ENCODE assay signal across 8 cellular contexts in genomic region chr1:88683516-88683847, GRCh38. TPM values are rescaled to one million over a fixed set of nuclear protein-coding genes. Genes with fewer than 3 reads are reported as not detected.
DNase-seq lines count a peak whose midpoint lies in the region; ATAC-seq, FAIRE-seq and TF ChIP-seq lines count a peak whose summit lies in the region.

No MANE protein-coding gene starts in this region.

- WGBS in A549 (ENCODE audit: missing lambda C conversion rate) = 3% methylated on average over 8 of the region's 8 CpGs

- TF ChIP-seq EP300 in A549 (IDR thresholded peaks at IDR 0.05) = no peak

- CTCF ChIA-PET in A549 (lab: Yijun Ruan, JAX) = interaction anchor here (1.2 to 2.3 kb wide), 4 partner anchors 10 to 194 kb away, joined by 4 to 8 read pairs (median 4); no protein-coding TSS in a partner anchor

- in situ Hi-C loops in astrocyte of the cerebellum (cut with HindIII; ENCODE audit: low sequenced_read_pairs) = no loop called here

- H3K4me3 ChIP-seq in A549 = peak overlapping the region; percentile 94
- peak overlapping the region; percentile 89 for H3K4me3 ChIP-seq in astrocyte of the cerebellum (ENCODE audit: low read depth, low read length)

- no peak for TF ChIP-seq RAD21 in A549 (conservative IDR thresholded peaks at IDR 0.05 in 1 of 2, IDR thresholded peaks at IDR 0.05 in 1 of 2)

- H3K9me3 ChIP-seq in A549 = no peaks in the 10 kb centered on the region

- no peak for TF ChIP-seq CTCF in A549 (IDR thresholded peaks at IDR 0.05)
- TF ChIP-seq CTCF in astrocyte of the cerebellum (IDR thresholded peaks at IDR 0.05; ENCODE audit: low read depth, low read length, missing control alignments) = no peak

- peak overlapping the region; percentile 89 for H3K27ac Mint-ChIP-seq in T-helper 1 cell treated with Interleukin-12 subunit alpha and Interleukin-12 subunit beta and Interleukin-4 antibody, amounts not matched to agents 30 μg/mL and 1 μg/mL, for 36 hours

- H3K4me2 ChIP-seq in A549 = peak overlapping the region; percentile 65

- H3K4me3 Mint-ChIP-seq in T-helper 1 cell treated with Interleukin-12 subunit alpha and Interleukin-12 subunit beta and Interleukin-4 antibody, amounts not matched to agents 30 μg/mL and 1 μg/mL, for 36 hours = peak overlapping the region; percentile 88

- H3K9me3 Mint-ChIP-seq in T-helper 1 cell treated with Interleukin-12 subunit alpha and Interleukin-12 subunit beta and Interleukin-4 antibody, amounts not matched to agents 30 μg/mL and 1 μg/mL, for 36 hours = no peaks in the 10 kb centered on the region

- peaks cover 13% of the 10 kb centered on the region for H3K27me3 Mint-ChIP-seq in T-helper 1 cell treated with Interleukin-12 subunit alpha and Interleukin-12 subunit beta and Interleukin-4 antibody, amounts not matched to agents 30 μg/mL and 1 μg/mL, for 36 hours (ENCODE audit: low read depth)

- no peaks in the 10 kb centered on the region for H3K36me3 Mint-ChIP-seq in T-helper 1 cell treated with Interleukin-12 subunit alpha and Interleukin-12 subunit beta and Interleukin-4 antibody, amounts not matched to agents 30 μg/mL and 1 μg/mL, for 36 hours (ENCODE audit: low read depth)

- H3K4me1 Mint-ChIP-seq in T-helper 1 cell treated with Interleukin-12 subunit alpha and Interleukin-12 subunit beta and Interleukin-4 antibody, amounts not matched to agents 30 μg/mL and 1 μg/mL, for 36 hours (ENCODE audit: low read depth) = peaks cover 14% of the 10 kb centered on the region

- H3K4me1 ChIP-seq in A549 = peaks cover 17% of the 10 kb centered on the region; the same call in 2 of the 3 replicates

- FAIRE-seq in A549 (lab: Jason Lieb, UNC) = no peak

- H3K27ac ChIP-seq in A549 = peak overlapping the region; percentile 81 to 85

- TF ChIP-seq POLR2A in A549 (IDR thresholded peaks at IDR 0.05; ENCODE audit: low read length) = no peak

- POLR2A ChIA-PET in A549 (lab: Yijun Ruan, JAX) = interaction anchor here (0.8 to 2.1 kb wide), 8 partner anchors 8 to 209 kb away, joined by 3 to 8 read pairs (median 3); no protein-coding TSS in a partner anchor

- no peak for DNase-seq in A549 (ENCODE audit: low read depth in 1 of 2, low spot score in 1 of 2)
- DNase-seq in astrocyte of the cerebellum (ENCODE audit: low read depth) = peak; percentile 16
- DNase-seq in iris pigment epithelial cell (ENCODE audit: low read depth) = peak; percentile 67
- DNase-seq in stimulated activated CD4-positive, alpha-beta T cell treated with anti-CD3 and anti-CD28 coated beads, Interleukin-2, amount 100 ng/mL, for 48 hours = peak; percentile 29 to 41
- no peak for DNase-seq in mesenteric fat pad (ENCODE audit: low spot score)

- peak in 1 of 2 experiments; percentile 5; a peak in 3 of 6 replicates for ATAC-seq in A549
- peak; percentile 18 for ATAC-seq in GM19023 (IDR thresholded peaks at IDR 0.05; ENCODE audit: unreplicated experiment)
- ATAC-seq in HG03378 (IDR thresholded peaks at IDR 0.05; ENCODE audit: unreplicated experiment) = peak; percentile 10

TF ChIP-seq in A549, 52 proteins besides CTCF, POLR2A, EP300 and RAD21:
- TF ChIP-seq BHLHE40 (IDR thresholded peaks at IDR 0.05; ENCODE audit: low read depth, low read length) = no peak
- no peak for TF ChIP-seq NR3C1 (IDR thresholded peaks at IDR 0.05)
- TF ChIP-seq REST (IDR thresholded peaks at IDR 0.05) = no peak
- no peak for TF ChIP-seq HOXA7 (CRISPR knock-in tag; IDR thresholded peaks at IDR 0.05)
- no peak for TF ChIP-seq RFX5 (IDR thresholded peaks at IDR 0.05)
- no peak for TF ChIP-seq HDAC2 (IDR thresholded peaks at IDR 0.05)
- TF ChIP-seq RARB (CRISPR knock-in tag; IDR thresholded peaks at IDR 0.05) = no peak
- TF ChIP-seq PHF8 (IDR thresholded peaks at IDR 0.05; ENCODE audit: borderline replicate concordance, low read depth) = no peak
- no peak for TF ChIP-seq USF2 (IDR thresholded peaks at IDR 0.05)
- no peak for TF ChIP-seq HEYL (CRISPR knock-in tag; IDR thresholded peaks at IDR 0.05)
- TF ChIP-seq CHD4 (IDR thresholded peaks at IDR 0.05; ENCODE audit: borderline replicate concordance) = no peak
- no peak for TF ChIP-seq ZSCAN20 (CRISPR knock-in tag; IDR thresholded peaks at IDR 0.05)
- TF ChIP-seq MAX (IDR thresholded peaks at IDR 0.05) = no peak
- no peak for TF ChIP-seq GATA3 (IDR thresholded peaks at IDR 0.05; ENCODE audit: borderline replicate concordance)
- no peak for TF ChIP-seq POLR2AphosphoS2 (conservative IDR thresholded peaks at IDR 0.05; ENCODE audit: low read length)

RNA-seq across cellular contexts. Expression of gene PKN2, which starts 0.6 kb away (rescaled TPM):
- 27.3 and 39.6 TPM in 2 replicates for polyA plus RNA-seq in A549 (2011; rRNA removed)
- 3.9 and 4.3 TPM in 2 replicates for polyA plus RNA-seq in A549 (2012; cell fraction: cytosol; rRNA removed)
- polyA plus RNA-seq in A549 (2012; cell fraction: nucleus; rRNA removed) = 4.7 and 8.1 TPM in 2 replicates
- polyA plus RNA-seq in A549 (2017; fragmentation: RNase III; extraction: RNeasy Plus Mini Kit Qiagen cat#74134 plus additional on column Dnase treatment) = 14.4 to 15.5 TPM (median 14.8 TPM) in 3 replicates
- 17.2 and 19.6 TPM in 2 replicates for polyA minus RNA-seq in A549 (2011; rRNA and poly(A)+ RNA removed)
- total RNA-seq in mesenteric fat pad = 43.7 TPM

Comparison
In these comparisons a context has a peak if more than half of its experiments do, and no peak if none do; other contexts are left out.
1. DNase-seq: peak in astrocyte of the cerebellum (single experiment), iris pigment epithelial cell (single experiment) and stimulated activated CD4-positive, alpha-beta T cell treated with anti-CD3 and anti-CD28 coated beads, Interleukin-2, amount 100 ng/mL, for 48 hours (2 of 2); none in A549 (0 of 2) and mesenteric fat pad (single experiment).